8 cellular contexts compared by ENCODE assay signal in the genomic region with DNA sequence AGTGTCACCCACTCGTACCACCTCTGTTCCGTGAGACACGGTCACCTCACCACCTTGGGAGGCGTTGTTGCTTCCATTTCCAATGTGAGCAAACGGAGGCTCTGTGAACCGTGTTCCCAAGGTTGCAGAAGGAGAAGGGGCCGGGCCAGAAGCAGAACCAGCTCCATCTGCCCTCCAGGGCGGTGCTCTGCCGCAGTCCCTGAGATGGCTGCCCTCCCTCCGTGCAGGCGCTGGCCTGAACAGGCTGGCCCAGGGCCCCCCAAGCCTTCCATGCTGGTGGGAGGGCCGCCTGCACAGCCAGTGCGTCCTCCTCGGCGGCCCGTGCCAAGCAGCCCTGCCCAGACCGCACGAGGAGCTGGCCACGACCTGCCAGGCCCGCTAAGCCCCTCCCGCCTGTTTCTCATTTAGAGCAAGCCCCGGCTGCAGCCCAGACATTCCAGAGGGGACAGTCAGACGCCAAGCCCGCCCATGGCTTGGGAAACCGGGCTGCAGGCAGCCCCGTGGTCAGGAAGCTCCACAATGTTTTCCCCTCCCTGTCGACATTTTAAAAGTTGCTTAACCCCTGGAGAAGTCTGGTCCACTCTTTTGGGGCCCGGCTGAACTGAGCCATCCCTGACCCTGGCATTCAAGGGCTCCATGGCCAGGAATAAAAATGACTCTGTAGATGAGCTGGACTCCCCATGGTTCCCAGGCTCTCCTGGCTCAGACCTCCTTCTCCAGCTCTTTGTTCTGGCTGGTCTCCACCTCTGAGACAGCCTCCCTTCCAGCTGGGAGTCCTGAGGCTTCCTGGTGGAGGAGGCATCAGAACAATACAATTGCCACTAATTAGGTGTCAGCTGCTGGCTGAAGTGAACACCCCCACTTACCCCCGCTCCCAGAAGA.
A peak's percentile ranks its signal among the peaks of the same experiment; 100 is the strongest.
DNase-seq lines count a peak whose midpoint lies in the region; ATAC-seq, FAIRE-seq and TF ChIP-seq lines count a peak whose summit lies in the region.

No MANE protein-coding gene starts in this region.

- no peak for FAIRE-seq in pancreas (lab: Jason Lieb, UNC)

- ATAC-seq in SK-N-SH treated with all-trans-retinoic acid at 6 μM for 48 hours (peak; percentile 98), Right ventricle myocardium superior (ENCODE audit: poor library complexity) (peak; percentile 94), pancreas (peak; percentile 67 to 90 (median 84)), GM19395 (IDR thresholded peaks at IDR 0.05; ENCODE audit: unreplicated experiment) (no peak), GM18867 (IDR thresholded peaks at IDR 0.05; ENCODE audit: unreplicated experiment) (no peak)

- no peaks in the 10 kb centered on the region for H3K4me1 ChIP-seq in pancreas

- H3K27ac ChIP-seq in pancreas = peak overlapping the region in 2 of 4 donors; percentile 17 to 21

- intact Hi-C loops in Right ventricle myocardium superior (cut with DNase I) = no loop called here
- intact Hi-C loops in pancreas (cut with DNase I) = no loop called here

- 24 to 29% methylated on average over 29 of the region's 29 CpGs for WGBS in pancreas, 2 donors

- TF ChIP-seq CTCF in pancreas (IDR thresholded peaks at IDR 0.05) = no peak

- H3K4me3 ChIP-seq in pancreas = no peak overlapping the region

- DNase-seq in DMS153 (lab: John Stamatoyannopoulos, UW) = peak; percentile 29
- DNase-seq in Right ventricle myocardium superior = peak; percentile 91
- peak in 4 of 6 donors; percentile 40 to 60 (median 47) for DNase-seq in pancreas
- no peak for DNase-seq in NCI-H146 (lab: John Stamatoyannopoulos, UW)
- no peak for DNase-seq in CD1c-positive myeloid dendritic cell (ENCODE audit: extremely low spot score)

- H3K36me3 ChIP-seq in pancreas = no peaks in the 10 kb centered on the region

- no peaks in the 10 kb centered on the region for H3K27me3 ChIP-seq in pancreas

- no peaks in the 10 kb centered on the region for H3K9me3 ChIP-seq in pancreas

TF ChIP-seq in SK-N-SH treated with all-trans-retinoic acid at 6 μM for 48 hours, 23 proteins besides CTCF, POLR2A, EP300 and RAD21:
- TF ChIP-seq, protein P1, sequence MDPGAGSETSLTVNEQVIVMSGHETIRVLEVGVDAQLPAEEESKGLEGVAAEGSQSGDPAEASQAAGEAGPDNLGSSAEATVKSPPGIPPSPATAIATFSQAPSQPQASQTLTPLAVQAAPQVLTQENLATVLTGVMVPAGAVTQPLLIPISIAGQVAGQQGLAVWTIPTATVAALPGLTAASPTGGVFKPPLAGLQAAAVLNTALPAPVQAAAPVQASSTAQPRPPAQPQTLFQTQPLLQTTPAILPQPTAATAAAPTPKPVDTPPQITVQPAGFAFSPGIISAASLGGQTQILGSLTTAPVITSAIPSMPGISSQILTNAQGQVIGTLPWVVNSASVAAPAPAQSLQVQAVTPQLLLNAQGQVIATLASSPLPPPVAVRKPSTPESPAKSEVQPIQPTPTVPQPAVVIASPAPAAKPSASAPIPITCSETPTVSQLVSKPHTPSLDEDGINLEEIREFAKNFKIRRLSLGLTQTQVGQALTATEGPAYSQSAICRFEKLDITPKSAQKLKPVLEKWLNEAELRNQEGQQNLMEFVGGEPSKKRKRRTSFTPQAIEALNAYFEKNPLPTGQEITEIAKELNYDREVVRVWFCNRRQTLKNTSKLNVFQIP (CRISPR knock-in tag; IDR thresholded peaks at IDR 0.05; ENCODE audit: borderline replicate concordance, low read depth) = no peak
- no peak for TF ChIP-seq GLIS3 (CRISPR knock-in tag; IDR thresholded peaks at IDR 0.05)
- TF ChIP-seq, protein P2, sequence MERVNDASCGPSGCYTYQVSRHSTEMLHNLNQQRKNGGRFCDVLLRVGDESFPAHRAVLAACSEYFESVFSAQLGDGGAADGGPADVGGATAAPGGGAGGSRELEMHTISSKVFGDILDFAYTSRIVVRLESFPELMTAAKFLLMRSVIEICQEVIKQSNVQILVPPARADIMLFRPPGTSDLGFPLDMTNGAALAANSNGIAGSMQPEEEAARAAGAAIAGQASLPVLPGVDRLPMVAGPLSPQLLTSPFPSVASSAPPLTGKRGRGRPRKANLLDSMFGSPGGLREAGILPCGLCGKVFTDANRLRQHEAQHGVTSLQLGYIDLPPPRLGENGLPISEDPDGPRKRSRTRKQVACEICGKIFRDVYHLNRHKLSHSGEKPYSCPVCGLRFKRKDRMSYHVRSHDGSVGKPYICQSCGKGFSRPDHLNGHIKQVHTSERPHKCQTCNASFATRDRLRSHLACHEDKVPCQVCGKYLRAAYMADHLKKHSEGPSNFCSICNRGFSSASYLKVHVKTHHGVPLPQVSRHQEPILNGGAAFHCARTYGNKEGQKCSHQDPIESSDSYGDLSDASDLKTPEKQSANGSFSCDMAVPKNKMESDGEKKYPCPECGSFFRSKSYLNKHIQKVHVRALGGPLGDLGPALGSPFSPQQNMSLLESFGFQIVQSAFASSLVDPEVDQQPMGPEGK (CRISPR knock-in tag; IDR thresholded peaks at IDR 0.05; ENCODE audit: borderline replicate concordance) = no peak
- TF ChIP-seq CSDC2 (CRISPR knock-in tag; IDR thresholded peaks at IDR 0.05) = no peak
- TF ChIP-seq, protein P3, sequence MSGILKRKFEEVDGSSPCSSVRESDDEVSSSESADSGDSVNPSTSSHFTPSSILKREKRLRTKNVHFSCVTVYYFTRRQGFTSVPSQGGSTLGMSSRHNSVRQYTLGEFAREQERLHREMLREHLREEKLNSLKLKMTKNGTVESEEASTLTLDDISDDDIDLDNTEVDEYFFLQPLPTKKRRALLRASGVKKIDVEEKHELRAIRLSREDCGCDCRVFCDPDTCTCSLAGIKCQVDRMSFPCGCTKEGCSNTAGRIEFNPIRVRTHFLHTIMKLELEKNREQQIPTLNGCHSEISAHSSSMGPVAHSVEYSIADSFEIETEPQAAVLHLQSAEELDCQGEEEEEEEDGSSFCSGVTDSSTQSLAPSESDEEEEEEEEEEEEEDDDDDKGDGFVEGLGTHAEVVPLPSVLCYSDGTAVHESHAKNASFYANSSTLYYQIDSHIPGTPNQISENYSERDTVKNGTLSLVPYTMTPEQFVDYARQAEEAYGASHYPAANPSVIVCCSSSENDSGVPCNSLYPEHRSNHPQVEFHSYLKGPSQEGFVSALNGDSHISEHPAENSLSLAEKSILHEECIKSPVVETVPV (CRISPR knock-in tag; IDR thresholded peaks at IDR 0.05) = no peak
- no peak for TF ChIP-seq ZFP3 (CRISPR knock-in tag; IDR thresholded peaks at IDR 0.05)
- no peak for TF ChIP-seq BACH2 (CRISPR knock-in tag; IDR thresholded peaks at IDR 0.05; ENCODE audit: borderline replicate concordance)
- no peak for TF ChIP-seq TOX (CRISPR knock-in tag; IDR thresholded peaks at IDR 0.05; ENCODE audit: borderline replicate concordance)

Comparison
In these comparisons a context has a peak if more than half of its experiments do, and no peak if none do; other contexts are left out.
1. DNase-seq: peak in DMS153 (single experiment), Right ventricle myocardium superior (single experiment) and pancreas (4 of 6); none in NCI-H146 (single experiment) and CD1c-positive myeloid dendritic cell (single experiment).
2. ATAC-seq: peak in SK-N-SH treated with all-trans-retinoic acid at 6 μM for 48 hours (single experiment), Right ventricle myocardium superior (single experiment) and pancreas (4 of 4); none in GM19395 (single experiment) and GM18867 (single experiment).